In the genomic region with DNA sequence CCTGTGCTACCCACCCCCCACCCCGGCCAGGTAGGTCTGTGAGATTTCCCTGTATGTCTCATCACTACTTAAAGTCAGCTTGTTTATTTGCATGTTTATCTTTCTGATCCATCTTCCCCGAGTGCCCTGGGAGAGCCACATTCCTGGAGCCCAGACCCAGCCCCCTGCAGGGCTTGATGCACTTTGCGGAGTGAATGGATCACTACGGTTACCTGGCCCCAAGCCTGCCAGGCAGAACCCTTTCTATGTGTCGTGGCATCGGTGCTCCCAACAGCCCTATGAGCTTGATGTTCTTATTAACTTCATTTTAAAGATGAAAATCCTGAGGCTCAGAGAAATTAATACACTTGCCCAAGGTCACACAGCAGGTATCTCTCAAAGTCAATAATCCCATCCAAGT, we compare ENCODE assay signal across 1 cellular context.
TF ChIP-seq lines count a peak whose summit lies in the region.

No MANE protein-coding gene starts in this region.

TF ChIP-seq in HepG2, 621 proteins besides CTCF, POLR2A, EP300 and RAD21:
- no peak for TF ChIP-seq ZNF672 (CRISPR knock-in tag; IDR thresholded peaks at IDR 0.05)
- 0 out of 2 replicates have a peak, but pooled peaks have one; percentile 15 for TF ChIP-seq HNRNPL (IDR thresholded peaks at IDR 0.05; ENCODE audit: low read depth, low read length)
- no peak for TF ChIP-seq DR1 (CRISPR knock-in tag; IDR thresholded peaks at IDR 0.05)
- TF ChIP-seq ZMYM3 (CRISPR knock-in tag; IDR thresholded peaks at IDR 0.05), result peak; percentile 29; the same call in 1 of the 2 replicates
- TF ChIP-seq SAP130 (CRISPR knock-in tag; IDR thresholded peaks at IDR 0.05; ENCODE audit: low read depth), result no peak
- TF ChIP-seq, protein P1, sequence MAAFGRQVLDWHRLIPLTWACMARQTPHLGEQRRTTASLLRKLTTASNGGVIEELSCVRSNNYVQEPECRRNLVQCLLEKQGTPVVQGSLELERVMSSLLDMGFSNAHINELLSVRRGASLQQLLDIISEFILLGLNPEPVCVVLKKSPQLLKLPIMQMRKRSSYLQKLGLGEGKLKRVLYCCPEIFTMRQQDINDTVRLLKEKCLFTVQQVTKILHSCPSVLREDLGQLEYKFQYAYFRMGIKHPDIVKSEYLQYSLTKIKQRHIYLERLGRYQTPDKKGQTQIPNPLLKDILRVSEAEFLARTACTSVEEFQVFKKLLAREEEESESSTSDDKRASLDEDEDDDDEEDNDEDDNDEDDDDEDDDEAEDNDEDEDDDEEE (CRISPR knock-in tag; IDR thresholded peaks at IDR 0.05), result 0 out of 2 replicates have a peak, but pooled peaks have one; percentile 5
- TF ChIP-seq ZBTB34 (CRISPR knock-in tag; IDR thresholded peaks at IDR 0.05), result no peak
- no peak for TF ChIP-seq ETV6 (CRISPR knock-in tag; conservative IDR thresholded peaks at IDR 0.05)
- TF ChIP-seq MYC (CRISPR knock-in tag; IDR thresholded peaks at IDR 0.05; ENCODE audit: borderline replicate concordance), result no peak
- TF ChIP-seq, protein P2, sequence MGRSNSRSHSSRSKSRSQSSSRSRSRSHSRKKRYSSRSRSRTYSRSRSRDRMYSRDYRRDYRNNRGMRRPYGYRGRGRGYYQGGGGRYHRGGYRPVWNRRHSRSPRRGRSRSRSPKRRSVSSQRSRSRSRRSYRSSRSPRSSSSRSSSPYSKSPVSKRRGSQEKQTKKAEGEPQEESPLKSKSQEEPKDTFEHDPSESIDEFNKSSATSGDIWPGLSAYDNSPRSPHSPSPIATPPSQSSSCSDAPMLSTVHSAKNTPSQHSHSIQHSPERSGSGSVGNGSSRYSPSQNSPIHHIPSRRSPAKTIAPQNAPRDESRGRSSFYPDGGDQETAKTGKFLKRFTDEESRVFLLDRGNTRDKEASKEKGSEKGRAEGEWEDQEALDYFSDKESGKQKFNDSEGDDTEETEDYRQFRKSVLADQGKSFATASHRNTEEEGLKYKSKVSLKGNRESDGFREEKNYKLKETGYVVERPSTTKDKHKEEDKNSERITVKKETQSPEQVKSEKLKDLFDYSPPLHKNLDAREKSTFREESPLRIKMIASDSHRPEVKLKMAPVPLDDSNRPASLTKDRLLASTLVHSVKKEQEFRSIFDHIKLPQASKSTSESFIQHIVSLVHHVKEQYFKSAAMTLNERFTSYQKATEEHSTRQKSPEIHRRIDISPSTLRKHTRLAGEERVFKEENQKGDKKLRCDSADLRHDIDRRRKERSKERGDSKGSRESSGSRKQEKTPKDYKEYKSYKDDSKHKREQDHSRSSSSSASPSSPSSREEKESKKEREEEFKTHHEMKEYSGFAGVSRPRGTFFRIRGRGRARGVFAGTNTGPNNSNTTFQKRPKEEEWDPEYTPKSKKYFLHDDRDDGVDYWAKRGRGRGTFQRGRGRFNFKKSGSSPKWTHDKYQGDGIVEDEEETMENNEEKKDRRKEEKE (IDR thresholded peaks at IDR 0.05), result no peak
- TF ChIP-seq ZNF768 (CRISPR knock-in tag; IDR thresholded peaks at IDR 0.05), result peak; percentile 90
- no peak for TF ChIP-seq FOXA1 (IDR thresholded peaks at IDR 0.05)
- TF ChIP-seq FOXA1 (CRISPR knock-in tag; IDR thresholded peaks at IDR 0.05), result 0 out of 2 replicates have a peak, but pooled peaks have one; percentile 8
- TF ChIP-seq ZNF292 (CRISPR knock-in tag; IDR thresholded peaks at IDR 0.05; ENCODE audit: borderline replicate concordance, low read depth), result no peak
- TF ChIP-seq SALL1 (CRISPR knock-in tag; IDR thresholded peaks at IDR 0.05), result 0 out of 2 replicates have a peak, but pooled peaks have one; percentile 8
- TF ChIP-seq, protein P3, sequence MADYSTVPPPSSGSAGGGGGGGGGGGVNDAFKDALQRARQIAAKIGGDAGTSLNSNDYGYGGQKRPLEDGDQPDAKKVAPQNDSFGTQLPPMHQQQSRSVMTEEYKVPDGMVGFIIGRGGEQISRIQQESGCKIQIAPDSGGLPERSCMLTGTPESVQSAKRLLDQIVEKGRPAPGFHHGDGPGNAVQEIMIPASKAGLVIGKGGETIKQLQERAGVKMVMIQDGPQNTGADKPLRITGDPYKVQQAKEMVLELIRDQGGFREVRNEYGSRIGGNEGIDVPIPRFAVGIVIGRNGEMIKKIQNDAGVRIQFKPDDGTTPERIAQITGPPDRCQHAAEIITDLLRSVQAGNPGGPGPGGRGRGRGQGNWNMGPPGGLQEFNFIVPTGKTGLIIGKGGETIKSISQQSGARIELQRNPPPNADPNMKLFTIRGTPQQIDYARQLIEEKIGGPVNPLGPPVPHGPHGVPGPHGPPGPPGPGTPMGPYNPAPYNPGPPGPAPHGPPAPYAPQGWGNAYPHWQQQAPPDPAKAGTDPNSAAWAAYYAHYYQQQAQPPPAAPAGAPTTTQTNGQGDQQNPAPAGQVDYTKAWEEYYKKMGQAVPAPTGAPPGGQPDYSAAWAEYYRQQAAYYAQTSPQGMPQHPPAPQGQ (CRISPR knock-in tag; IDR thresholded peaks at IDR 0.05; ENCODE audit: borderline replicate concordance), result no peak
- TF ChIP-seq ZNF331 (CRISPR knock-in tag; IDR thresholded peaks at IDR 0.05), result no peak
- no peak for TF ChIP-seq CENPX (CRISPR knock-in tag; IDR thresholded peaks at IDR 0.05)
- 0 out of 2 replicates have a peak, but pooled peaks have one; percentile 16 for TF ChIP-seq ZNF687 (CRISPR knock-in tag; IDR thresholded peaks at IDR 0.05)
- peak; percentile 33 for TF ChIP-seq ZFP36 (IDR thresholded peaks at IDR 0.05; ENCODE audit: borderline replicate concordance, low read depth, low read length, partially characterized antibody)
- no peak for TF ChIP-seq ZBTB25 (CRISPR knock-in tag; IDR thresholded peaks at IDR 0.05)
- no peak for TF ChIP-seq SP1 (IDR thresholded peaks at IDR 0.05)
- no peak for TF ChIP-seq SP1 (CRISPR knock-in tag; IDR thresholded peaks at IDR 0.05)
- TF ChIP-seq ZNF30 (CRISPR knock-in tag; IDR thresholded peaks at IDR 0.05), result no peak
- TF ChIP-seq REXO4 (CRISPR knock-in tag; IDR thresholded peaks at IDR 0.05; ENCODE audit: borderline replicate concordance), result no peak
- no peak for TF ChIP-seq ZNF781 (CRISPR knock-in tag; IDR thresholded peaks at IDR 0.05; ENCODE audit: borderline replicate concordance, not compliant biosample characterization)
- no peak for TF ChIP-seq ZNF280B (CRISPR knock-in tag; IDR thresholded peaks at IDR 0.05; ENCODE audit: borderline replicate concordance)
TF ChIP-seq in HepG2: peak in this region for 8.
